1 cellular context compared by ENCODE assay signal in genomic region chrX:74419861-74420193, GRCh38.
TF ChIP-seq lines count a peak whose summit lies in the region.

No MANE protein-coding gene starts in this region.

TF ChIP-seq in HepG2, 621 proteins besides CTCF, POLR2A, EP300 and RAD21 (continued from another document):
- no peak for TF ChIP-seq PRPF4 (IDR thresholded peaks at IDR 0.05; ENCODE audit: low read depth, low read length, poor library complexity, severe bottlenecking)
- no peak for TF ChIP-seq HOXA7 (CRISPR knock-in tag; IDR thresholded peaks at IDR 0.05)
- TF ChIP-seq ZNF670 (CRISPR knock-in tag; IDR thresholded peaks at IDR 0.05; ENCODE audit: borderline replicate concordance) = no peak
- no peak for TF ChIP-seq ZFP90 (CRISPR knock-in tag; IDR thresholded peaks at IDR 0.05; ENCODE audit: borderline replicate concordance)
- TF ChIP-seq, protein P1, sequence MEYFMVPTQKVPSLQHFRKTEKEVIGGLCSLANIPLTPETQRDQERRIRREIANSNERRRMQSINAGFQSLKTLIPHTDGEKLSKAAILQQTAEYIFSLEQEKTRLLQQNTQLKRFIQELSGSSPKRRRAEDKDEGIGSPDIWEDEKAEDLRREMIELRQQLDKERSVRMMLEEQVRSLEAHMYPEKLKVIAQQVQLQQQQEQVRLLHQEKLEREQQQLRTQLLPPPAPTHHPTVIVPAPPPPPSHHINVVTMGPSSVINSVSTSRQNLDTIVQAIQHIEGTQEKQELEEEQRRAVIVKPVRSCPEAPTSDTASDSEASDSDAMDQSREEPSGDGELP (IDR thresholded peaks at IDR 0.05; ENCODE audit: borderline replicate concordance, low read depth) = no peak
- no peak for TF ChIP-seq FOXM1 (CRISPR knock-in tag; IDR thresholded peaks at IDR 0.05)
